In the genomic region with DNA sequence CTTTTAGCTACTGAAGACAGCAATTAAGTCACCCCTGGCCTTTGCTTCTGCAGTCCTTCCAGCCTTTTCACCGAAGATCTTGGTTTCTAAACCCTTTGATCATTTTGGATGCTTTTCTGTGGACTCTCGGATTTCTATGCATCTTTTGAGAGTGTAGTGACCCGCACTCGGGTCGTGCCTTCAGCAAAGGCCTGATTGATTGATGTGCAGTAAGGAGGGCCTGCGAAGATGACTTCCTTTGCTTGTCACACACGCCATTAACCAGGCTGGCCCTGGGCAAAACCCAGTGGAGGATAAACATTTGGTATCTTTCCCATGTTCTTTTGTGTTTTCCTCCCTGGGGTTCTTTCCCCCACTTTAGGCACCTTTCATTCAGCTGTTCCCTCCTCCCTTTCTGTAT, we compare ENCODE assay signal across 27 cellular contexts.
"Had no signal": no experiment of that assay in that cellular context is flagged by ENCODE, and none has a peak within 500 bp of the region (broad histone marks: within the 10 kb centered on the region; RNA-seq: fewer than 3 reads in every experiment).

No MANE protein-coding gene starts in this region.

- H3K9me3 Mint-ChIP-seq: activated CD4-positive, alpha-beta memory T cell treated with anti-CD3 and anti-CD28 coated beads for 36 hours; activated CD4-positive, alpha-beta T cell treated with anti-CD3 and anti-CD28 coated beads, Interleukin-2, amount 10 ng/mL, durations not matched to agents 24 days and 14 days; activated naive CD4-positive, alpha-beta T cell treated with anti-CD3 and anti-CD28 coated beads, Interleukin-2, amount 10 ng/mL, durations not matched to agents 7 days and 5 days; activated naive CD4-positive, alpha-beta T cell treated with anti-CD3 and anti-CD28 coated beads, Interleukin-2, amount 50 U/mL, for 72 hours; activated naive CD8-positive, alpha-beta T cell treated with anti-CD3 and anti-CD28 coated beads, Interleukin-2, amount 10 ng/mL, durations not matched to agents 7 days and 5 days; activated T-helper 1 cell treated with anti-CD3 and anti-CD28 coated beads, Interleukin-12 subunit alpha, Interleukin-12 subunit beta, Interleukin-2, Interleukin-4 antibody, amounts not matched to agents 30 ng/mL and 10 ng/mL and 1 ng/mL, durations not matched to agents 14 hours and 24 hours and 36 hours; activated T-helper 2 cell treated with anti-CD3 and anti-CD28 coated beads, Interferon-gamma antibody, Interleukin-2, Interleukin-4, amounts not matched to agents 10 μg/mL and 5 μg/mL and 100 μg/mL, durations not matched to agents 14 hours and 24 hours and 36 hours; central memory CD8-positive, alpha-beta T cell; dendritic cell treated with granulocyte-macrophage colony-stimulating factor and Interleukin-4, amounts not matched to agents 40 ng/mL and 50 ng/mL, for 4 days; endodermal cell had no signal

- H3K4me1 Mint-ChIP-seq: activated CD4-positive, alpha-beta T cell treated with anti-CD3 and anti-CD28 coated beads for 36 hours; activated CD4-positive, alpha-beta T cell treated with anti-CD3 and anti-CD28 coated beads, Interleukin-2, amount 10 ng/mL, durations not matched to agents 24 days and 14 days; activated CD8-positive, alpha-beta memory T cell treated with anti-CD3 and anti-CD28 coated beads, Interleukin-2, amount 10 ng/mL, durations not matched to agents 7 days and 5 days; activated naive CD4-positive, alpha-beta T cell treated with anti-CD3 and anti-CD28 coated beads, Interleukin-2, amount 10 ng/mL, durations not matched to agents 7 days and 5 days; activated naive CD8-positive, alpha-beta T cell treated with anti-CD3 and anti-CD28 coated beads, Interleukin-2, amount 10 ng/mL, durations not matched to agents 7 days and 5 days; central memory CD8-positive, alpha-beta T cell had no signal

- H3K27me3 Mint-ChIP-seq: activated CD4-positive, alpha-beta memory T cell treated with anti-CD3 and anti-CD28 coated beads for 36 hours; activated CD4-positive, alpha-beta T cell treated with anti-CD3 and anti-CD28 coated beads for 36 hours had no signal

- DNase-seq: activated CD4-positive, alpha-beta memory T cell treated with anti-CD3 and anti-CD28 coated beads for 36 hours; activated CD4-positive, alpha-beta T cell treated with anti-CD3 and anti-CD28 coated beads for 36 hours; activated CD4-positive, alpha-beta T cell treated with anti-CD3 and anti-CD28 coated beads, Interleukin-2, amount 10 ng/mL, durations not matched to agents 24 days and 14 days; activated CD4-positive, CD25-positive, alpha-beta regulatory T cell; activated CD4-positive, CD25-positive, alpha-beta regulatory T cell treated with anti-CD3 and anti-CD28 coated beads, Interleukin-2, amount 50 U/mL, for 72 hours; activated CD8-positive, alpha-beta memory T cell treated with anti-CD3 and anti-CD28 coated beads, Interleukin-2, amount 10 ng/mL, durations not matched to agents 7 days and 5 days; activated CD8-positive, alpha-beta memory T cell treated with anti-CD3 and anti-CD28 coated beads, Interleukin-2, amount 50 U/mL, for 4 hours; activated CD8-positive, alpha-beta T cell treated with anti-CD3 and anti-CD28 coated beads, Interleukin-2, amount 10 ng/mL, durations not matched to agents 7 days and 5 days; activated gamma-delta T cell; activated naive CD4-positive, alpha-beta T cell; activated naive CD4-positive, alpha-beta T cell treated with anti-CD3 and anti-CD28 coated beads, Interleukin-2, amount 10 ng/mL, durations not matched to agents 7 days and 5 days; activated naive CD8-positive, alpha-beta T cell treated with anti-CD3 and anti-CD28 coated beads, Interleukin-2, amount 10 ng/mL, durations not matched to agents 7 days and 5 days; activated T-cell treated with anti-CD3 and anti-CD28 coated beads, Interleukin-2, amount 50 U/mL, for 1 hour; activated T-cell treated with anti-CD3 and anti-CD28 coated beads, Interleukin-2, amount 50 U/mL, for 48 hours; brain microvascular endothelial cell; dorsolateral prefrontal cortex; effector memory CD4-positive, alpha-beta T cell; endodermal cell; foreskin fibroblast; T-helper 2 cell had no signal

- H3K27ac Mint-ChIP-seq: activated CD4-positive, alpha-beta memory T cell treated with anti-CD3 and anti-CD28 coated beads for 36 hours; activated CD4-positive, alpha-beta T cell treated with anti-CD3 and anti-CD28 coated beads for 36 hours; activated CD4-positive, alpha-beta T cell treated with anti-CD3 and anti-CD28 coated beads, Interleukin-2, amount 10 ng/mL, durations not matched to agents 24 days and 14 days; activated CD8-positive, alpha-beta memory T cell treated with anti-CD3 and anti-CD28 coated beads, Interleukin-2, amount 10 ng/mL, durations not matched to agents 7 days and 5 days; activated CD8-positive, alpha-beta T cell treated with anti-CD3 and anti-CD28 coated beads, Interleukin-2, amount 10 ng/mL, durations not matched to agents 7 days and 5 days; activated naive CD4-positive, alpha-beta T cell treated with anti-CD3 and anti-CD28 coated beads, Interleukin-2, amount 10 ng/mL, durations not matched to agents 7 days and 5 days; activated naive CD4-positive, alpha-beta T cell treated with anti-CD3 and anti-CD28 coated beads, Interleukin-2, amount 50 U/mL, for 72 hours; activated naive CD8-positive, alpha-beta T cell treated with anti-CD3 and anti-CD28 coated beads, Interleukin-2, amount 10 ng/mL, durations not matched to agents 7 days and 5 days; activated T-helper 1 cell treated with anti-CD3 and anti-CD28 coated beads, Interleukin-12 subunit alpha, Interleukin-12 subunit beta, Interleukin-2, Interleukin-4 antibody, amounts not matched to agents 30 ng/mL and 10 ng/mL and 1 ng/mL, durations not matched to agents 14 hours and 24 hours and 36 hours; activated T-helper 2 cell treated with anti-CD3 and anti-CD28 coated beads, Interferon-gamma antibody, Interleukin-2, Interleukin-4, amounts not matched to agents 10 μg/mL and 5 μg/mL and 100 μg/mL, durations not matched to agents 14 hours and 24 hours and 36 hours; endodermal cell had no signal

- H3K4me3 Mint-ChIP-seq: activated CD4-positive, alpha-beta memory T cell treated with anti-CD3 and anti-CD28 coated beads for 36 hours; activated CD4-positive, alpha-beta T cell treated with anti-CD3 and anti-CD28 coated beads for 36 hours; activated CD4-positive, alpha-beta T cell treated with anti-CD3 and anti-CD28 coated beads, Interleukin-2, amount 10 ng/mL, durations not matched to agents 24 days and 14 days; activated CD8-positive, alpha-beta memory T cell treated with anti-CD3 and anti-CD28 coated beads, Interleukin-2, amount 10 ng/mL, durations not matched to agents 7 days and 5 days; activated CD8-positive, alpha-beta T cell treated with anti-CD3 and anti-CD28 coated beads, Interleukin-2, amount 10 ng/mL, durations not matched to agents 7 days and 5 days; activated naive CD4-positive, alpha-beta T cell treated with anti-CD3 and anti-CD28 coated beads, Interleukin-2, amount 10 ng/mL, durations not matched to agents 7 days and 5 days; activated naive CD8-positive, alpha-beta T cell treated with anti-CD3 and anti-CD28 coated beads, Interleukin-2, amount 10 ng/mL, durations not matched to agents 7 days and 5 days; activated T-helper 1 cell treated with anti-CD3 and anti-CD28 coated beads, Interleukin-12 subunit alpha, Interleukin-12 subunit beta, Interleukin-2, Interleukin-4 antibody, amounts not matched to agents 30 ng/mL and 10 ng/mL and 1 ng/mL, durations not matched to agents 14 hours and 24 hours and 36 hours; central memory CD8-positive, alpha-beta T cell; dendritic cell treated with granulocyte-macrophage colony-stimulating factor and Interleukin-4, amounts not matched to agents 40 ng/mL and 50 ng/mL, for 4 days; endodermal cell had no signal

- H3K4me1 ChIP-seq: ascending aorta had no signal

- ATAC-seq: activated CD4-positive, alpha-beta T cell treated with anti-CD3 and anti-CD28 coated beads for 36 hours; activated CD8-positive, alpha-beta memory T cell treated with anti-CD3 and anti-CD28 coated beads, Interleukin-2, amount 10 ng/mL, durations not matched to agents 7 days and 5 days; activated CD8-positive, alpha-beta T cell treated with anti-CD3 and anti-CD28 coated beads, Interleukin-2, amount 10 ng/mL, durations not matched to agents 7 days and 5 days; activated naive CD4-positive, alpha-beta T cell treated with anti-CD3 and anti-CD28 coated beads, Interleukin-2, amount 50 U/mL, for 72 hours had no signal

- H3K9me3 ChIP-seq: ascending aorta had no signal

- H3K4me3 ChIP-seq: ascending aorta, coronary artery, dorsolateral prefrontal cortex had no signal

- H3K27ac ChIP-seq: ascending aorta, brain microvascular endothelial cell, coronary artery had no signal

- H3K36me3 Mint-ChIP-seq: activated CD4-positive, alpha-beta memory T cell treated with anti-CD3 and anti-CD28 coated beads for 36 hours; activated CD8-positive, alpha-beta memory T cell treated with anti-CD3 and anti-CD28 coated beads, Interleukin-2, amount 10 ng/mL, durations not matched to agents 7 days and 5 days; activated naive CD4-positive, alpha-beta T cell treated with anti-CD3 and anti-CD28 coated beads, Interleukin-2, amount 10 ng/mL, durations not matched to agents 7 days and 5 days; activated naive CD4-positive, alpha-beta T cell treated with anti-CD3 and anti-CD28 coated beads, Interleukin-2, amount 50 U/mL, for 72 hours; activated naive CD8-positive, alpha-beta T cell treated with anti-CD3 and anti-CD28 coated beads, Interleukin-2, amount 10 ng/mL, durations not matched to agents 7 days and 5 days had no signal

- H3K27me3 ChIP-seq: ascending aorta, brain microvascular endothelial cell, dorsolateral prefrontal cortex had no signal
